1 cellular context compared by ENCODE assay signal in genomic region chr3:62500556-62501294, GRCh38.
TF ChIP-seq lines count a peak whose summit lies in the region.

No MANE protein-coding gene starts in this region.

TF ChIP-seq in GM23338, 12 proteins besides CTCF, POLR2A, EP300 and RAD21 (continued from another document):
- TF ChIP-seq, protein P1, sequence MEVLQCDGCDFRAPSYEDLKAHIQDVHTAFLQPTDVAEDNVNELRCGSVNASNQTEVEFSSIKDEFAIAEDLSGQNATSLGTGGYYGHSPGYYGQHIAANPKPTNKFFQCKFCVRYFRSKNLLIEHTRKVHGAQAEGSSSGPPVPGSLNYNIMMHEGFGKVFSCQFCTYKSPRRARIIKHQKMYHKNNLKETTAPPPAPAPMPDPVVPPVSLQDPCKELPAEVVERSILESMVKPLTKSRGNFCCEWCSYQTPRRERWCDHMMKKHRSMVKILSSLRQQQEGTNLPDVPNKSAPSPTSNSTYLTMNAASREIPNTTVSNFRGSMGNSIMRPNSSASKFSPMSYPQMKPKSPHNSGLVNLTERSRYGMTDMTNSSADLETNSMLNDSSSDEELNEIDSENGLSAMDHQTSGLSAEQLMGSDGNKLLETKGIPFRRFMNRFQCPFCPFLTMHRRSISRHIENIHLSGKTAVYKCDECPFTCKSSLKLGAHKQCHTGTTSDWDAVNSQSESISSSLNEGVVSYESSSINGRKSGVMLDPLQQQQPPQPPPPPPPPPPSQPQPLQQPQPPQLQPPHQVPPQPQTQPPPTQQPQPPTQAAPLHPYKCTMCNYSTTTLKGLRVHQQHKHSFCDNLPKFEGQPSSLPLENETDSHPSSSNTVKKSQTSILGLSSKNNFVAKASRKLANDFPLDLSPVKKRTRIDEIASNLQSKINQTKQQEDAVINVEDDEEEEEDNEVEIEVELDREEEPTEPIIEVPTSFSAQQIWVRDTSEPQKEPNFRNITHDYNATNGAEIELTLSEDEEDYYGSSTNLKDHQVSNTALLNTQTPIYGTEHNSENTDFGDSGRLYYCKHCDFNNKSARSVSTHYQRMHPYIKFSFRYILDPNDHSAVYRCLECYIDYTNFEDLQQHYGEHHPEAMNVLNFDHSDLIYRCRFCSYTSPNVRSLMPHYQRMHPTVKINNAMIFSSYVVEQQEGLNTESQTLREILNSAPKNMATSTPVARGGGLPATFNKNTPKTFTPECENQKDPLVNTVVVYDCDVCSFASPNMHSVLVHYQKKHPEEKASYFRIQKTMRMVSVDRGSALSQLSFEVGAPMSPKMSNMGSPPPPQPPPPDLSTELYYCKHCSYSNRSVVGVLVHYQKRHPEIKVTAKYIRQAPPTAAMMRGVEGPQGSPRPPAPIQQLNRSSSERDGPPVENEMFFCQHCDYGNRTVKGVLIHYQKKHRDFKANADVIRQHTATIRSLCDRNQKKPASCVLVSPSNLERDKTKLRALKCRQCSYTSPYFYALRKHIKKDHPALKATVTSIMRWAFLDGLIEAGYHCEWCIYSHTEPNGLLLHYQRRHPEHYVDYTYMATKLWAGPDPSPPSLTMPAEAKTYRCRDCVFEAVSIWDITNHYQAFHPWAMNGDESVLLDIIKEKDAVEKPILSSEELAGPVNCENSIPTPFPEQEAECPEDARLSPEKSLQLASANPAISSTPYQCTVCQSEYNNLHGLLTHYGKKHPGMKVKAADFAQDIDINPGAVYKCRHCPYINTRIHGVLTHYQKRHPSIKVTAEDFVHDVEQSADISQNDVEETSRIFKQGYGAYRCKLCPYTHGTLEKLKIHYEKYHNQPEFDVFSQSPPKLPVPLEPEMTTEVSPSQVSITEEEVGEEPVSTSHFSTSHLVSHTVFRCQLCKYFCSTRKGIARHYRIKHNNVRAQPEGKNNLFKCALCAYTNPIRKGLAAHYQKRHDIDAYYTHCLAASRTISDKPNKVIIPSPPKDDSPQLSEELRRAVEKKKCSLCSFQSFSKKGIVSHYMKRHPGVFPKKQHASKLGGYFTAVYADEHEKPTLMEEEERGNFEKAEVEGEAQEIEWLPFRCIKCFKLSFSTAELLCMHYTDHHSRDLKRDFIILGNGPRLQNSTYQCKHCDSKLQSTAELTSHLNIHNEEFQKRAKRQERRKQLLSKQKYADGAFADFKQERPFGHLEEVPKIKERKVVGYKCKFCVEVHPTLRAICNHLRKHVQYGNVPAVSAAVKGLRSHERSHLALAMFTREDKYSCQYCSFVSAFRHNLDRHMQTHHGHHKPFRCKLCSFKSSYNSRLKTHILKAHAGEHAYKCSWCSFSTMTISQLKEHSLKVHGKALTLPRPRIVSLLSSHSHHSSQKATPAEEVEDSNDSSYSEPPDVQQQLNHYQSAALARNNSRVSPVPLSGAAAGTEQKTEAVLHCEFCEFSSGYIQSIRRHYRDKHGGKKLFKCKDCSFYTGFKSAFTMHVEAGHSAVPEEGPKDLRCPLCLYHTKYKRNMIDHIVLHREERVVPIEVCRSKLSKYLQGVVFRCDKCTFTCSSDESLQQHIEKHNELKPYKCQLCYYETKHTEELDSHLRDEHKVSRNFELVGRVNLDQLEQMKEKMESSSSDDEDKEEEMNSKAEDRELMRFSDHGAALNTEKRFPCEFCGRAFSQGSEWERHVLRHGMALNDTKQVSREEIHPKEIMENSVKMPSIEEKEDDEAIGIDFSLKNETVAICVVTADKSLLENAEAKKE (CRISPR knock-in tag; IDR thresholded peaks at IDR 0.05): no peak
- TF ChIP-seq, protein P2, sequence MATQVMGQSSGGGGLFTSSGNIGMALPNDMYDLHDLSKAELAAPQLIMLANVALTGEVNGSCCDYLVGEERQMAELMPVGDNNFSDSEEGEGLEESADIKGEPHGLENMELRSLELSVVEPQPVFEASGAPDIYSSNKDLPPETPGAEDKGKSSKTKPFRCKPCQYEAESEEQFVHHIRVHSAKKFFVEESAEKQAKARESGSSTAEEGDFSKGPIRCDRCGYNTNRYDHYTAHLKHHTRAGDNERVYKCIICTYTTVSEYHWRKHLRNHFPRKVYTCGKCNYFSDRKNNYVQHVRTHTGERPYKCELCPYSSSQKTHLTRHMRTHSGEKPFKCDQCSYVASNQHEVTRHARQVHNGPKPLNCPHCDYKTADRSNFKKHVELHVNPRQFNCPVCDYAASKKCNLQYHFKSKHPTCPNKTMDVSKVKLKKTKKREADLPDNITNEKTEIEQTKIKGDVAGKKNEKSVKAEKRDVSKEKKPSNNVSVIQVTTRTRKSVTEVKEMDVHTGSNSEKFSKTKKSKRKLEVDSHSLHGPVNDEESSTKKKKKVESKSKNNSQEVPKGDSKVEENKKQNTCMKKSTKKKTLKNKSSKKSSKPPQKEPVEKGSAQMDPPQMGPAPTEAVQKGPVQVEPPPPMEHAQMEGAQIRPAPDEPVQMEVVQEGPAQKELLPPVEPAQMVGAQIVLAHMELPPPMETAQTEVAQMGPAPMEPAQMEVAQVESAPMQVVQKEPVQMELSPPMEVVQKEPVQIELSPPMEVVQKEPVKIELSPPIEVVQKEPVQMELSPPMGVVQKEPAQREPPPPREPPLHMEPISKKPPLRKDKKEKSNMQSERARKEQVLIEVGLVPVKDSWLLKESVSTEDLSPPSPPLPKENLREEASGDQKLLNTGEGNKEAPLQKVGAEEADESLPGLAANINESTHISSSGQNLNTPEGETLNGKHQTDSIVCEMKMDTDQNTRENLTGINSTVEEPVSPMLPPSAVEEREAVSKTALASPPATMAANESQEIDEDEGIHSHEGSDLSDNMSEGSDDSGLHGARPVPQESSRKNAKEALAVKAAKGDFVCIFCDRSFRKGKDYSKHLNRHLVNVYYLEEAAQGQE (IDR thresholded peaks at IDR 0.05; ENCODE audit: unreplicated experiment): no peak
- TF ChIP-seq ZNF331 (CRISPR knock-in tag; IDR thresholded peaks at IDR 0.05; ENCODE audit: low read depth) (no peak), STAT1 (IDR thresholded peaks at IDR 0.05; ENCODE audit: unreplicated experiment) (no peak), CREB1 (CRISPR knock-in tag; IDR thresholded peaks at IDR 0.05; ENCODE audit: low read depth) (no peak), ETS1 (IDR thresholded peaks at IDR 0.05) (no peak), NANOG (IDR thresholded peaks at IDR 0.05; ENCODE audit: borderline replicate concordance) (no peak), EZH2phosphoT487 (IDR thresholded peaks at IDR 0.05; ENCODE audit: unreplicated experiment) (no peak)
TF ChIP-seq in GM23338: peak in this region for 0.
